ENCODE assay signal across 8 cellular contexts in genomic region chr21:46184625-46185555, GRCh38. TPM values are rescaled to one million over a fixed set of nuclear protein-coding genes. Genes with fewer than 3 reads are reported as not detected.
DNase-seq lines count a peak whose midpoint lies in the region; ATAC-seq, FAIRE-seq and TF ChIP-seq lines count a peak whose summit lies in the region.

No MANE protein-coding gene starts in this region.

- FAIRE-seq in bronchial epithelial cell (lab: Jason Lieb, UNC): no peak

- H3K4me3 ChIP-seq in BE2C (ENCODE audit: low read depth, low read length) (peak overlapping the region; percentile 96), WERI-Rb-1 (ENCODE audit: low read depth, low read length) (peak overlapping the region; percentile 61), bronchial epithelial cell (ENCODE audit: low read depth, low read length) (peak overlapping the region; percentile 81), skeletal muscle tissue (ENCODE audit: low read length in 3 of 3) (peak overlapping the region; percentile 79 to 95 (median 95))

- H3K4me1 ChIP-seq in BE2C: peaks cover 21% of the 10 kb centered on the region
- peaks cover 10 to 39% (median 34%) of the 10 kb centered on the region in 3 donors for H3K4me1 ChIP-seq in skeletal muscle tissue (ENCODE audit: control insufficient read depth in 3 of 3, insufficient read depth in 3 of 3, low read length in 3 of 3)

- no peaks in the 10 kb centered on the region for H3K9me3 ChIP-seq in BE2C
- no peaks in the 10 kb centered on the region for H3K9me3 ChIP-seq in WERI-Rb-1 (ENCODE audit: severe bottlenecking)
- H3K9me3 ChIP-seq in skeletal muscle tissue (ENCODE audit: control insufficient read depth in 3 of 3, low read length in 3 of 3): no peaks in the 10 kb centered on the region

- no peaks in the 10 kb centered on the region for H3K27me3 ChIP-seq in BE2C
- H3K27me3 ChIP-seq in WERI-Rb-1 (ENCODE audit: insufficient read depth, low read depth, severe bottlenecking): no peaks in the 10 kb centered on the region
- H3K27me3 ChIP-seq in bronchial epithelial cell (ENCODE audit: control insufficient read depth, insufficient read depth, low read length): no peaks in the 10 kb centered on the region
- H3K27me3 ChIP-seq in skeletal muscle tissue (ENCODE audit: control insufficient read depth in 3 of 3, insufficient read depth in 3 of 3, low read length in 3 of 3): no peaks in the 10 kb centered on the region

- TF ChIP-seq CTCF in BE2C (IDR thresholded peaks at IDR 0.05; ENCODE audit: low read depth, low read length) (no peak), WERI-Rb-1 (IDR thresholded peaks at IDR 0.05; ENCODE audit: low read depth, low read length) (no peak), bronchial epithelial cell (IDR thresholded peaks at IDR 0.05; ENCODE audit: insufficient read depth, low read length, severe bottlenecking) (no peak)

- H3K36me3 ChIP-seq in BE2C (no peaks in the 10 kb centered on the region), WERI-Rb-1 (peaks cover 9% of the 10 kb centered on the region), bronchial epithelial cell (ENCODE audit: control insufficient read depth, insufficient read depth, low read length) (peaks cover 2% of the 10 kb centered on the region), skeletal muscle tissue (ENCODE audit: control insufficient read depth in 3 of 3, insufficient read depth in 3 of 3, low read length in 3 of 3) (peaks cover 0 to 5% (median 0%) of the 10 kb centered on the region in 3 donors)

- peak; percentile 95 for DNase-seq in BE2C
- peak; percentile 70 for DNase-seq in GOT3 (lab: John Stamatoyannopoulos, UW)
- peak; percentile 88 for DNase-seq in NCI-H2171 treated with DMSO at 0.1 percent for 48 hours (lab: John Stamatoyannopoulos, UW)
- DNase-seq in WERI-Rb-1: peak; percentile 95
- DNase-seq in bronchial epithelial cell (ENCODE audit: low read depth): peak; percentile 68
- peak; percentile 84 for DNase-seq in iPS-NIHi11 (ENCODE audit: low spot score)

- ATAC-seq in HG03135 (IDR thresholded peaks at IDR 0.05; ENCODE audit: unreplicated experiment): no peak

- peak overlapping the region; percentile 65 for H3K27ac ChIP-seq in WERI-Rb-1
- peak overlapping the region; percentile 86 for H3K27ac ChIP-seq in skeletal muscle tissue (ENCODE audit: low read depth, low read length)

- peak overlapping the region; percentile 59 to 82 (median 64) for H3K9ac ChIP-seq in skeletal muscle tissue (ENCODE audit: low read depth in 1 of 3, low read length in 3 of 3)

RNA-seq across cellular contexts. Expression of gene SPATC1L, which starts 0.6 kb away (rescaled TPM):
- polyA plus RNA-seq in BE2C (2012; ENCODE audit: insufficient read depth, insufficient read length, low read depth): 29.5 TPM
- total RNA-seq in bronchial epithelial cell (0.64 and 1.1 TPM in 2 replicates), skeletal muscle tissue (1.6 TPM)

RNA-seq across cellular contexts. Expression of gene FTCD, which starts 29.5 kb away (rescaled TPM):
- 3.1 TPM for polyA plus RNA-seq in BE2C (2012; ENCODE audit: insufficient read depth, insufficient read length, low read depth)
- total RNA-seq in bronchial epithelial cell: not detected in 2 replicates
- 0.52 TPM for total RNA-seq in skeletal muscle tissue

RNA-seq across cellular contexts. Expression of gene LSS, which starts 43.7 kb away (rescaled TPM):
- polyA plus RNA-seq in BE2C (2012; ENCODE audit: insufficient read depth, insufficient read length, low read depth): 84.6 TPM
- total RNA-seq in bronchial epithelial cell (29.6 and 43.7 TPM in 2 replicates), skeletal muscle tissue (14.1 TPM)
